1 cellular context compared by ENCODE assay signal in genomic region chr15:101296418-101297405, GRCh38.
TF ChIP-seq lines count a peak whose summit lies in the region.

No MANE protein-coding gene starts in this region.

TF ChIP-seq in K562, 482 proteins besides CTCF, POLR2A, EP300 and RAD21:
- no peak for TF ChIP-seq ARHGAP35 (IDR thresholded peaks at IDR 0.05; ENCODE audit: partially characterized antibody)
